ENCODE assay signal across 8 cellular contexts in the genomic region with DNA sequence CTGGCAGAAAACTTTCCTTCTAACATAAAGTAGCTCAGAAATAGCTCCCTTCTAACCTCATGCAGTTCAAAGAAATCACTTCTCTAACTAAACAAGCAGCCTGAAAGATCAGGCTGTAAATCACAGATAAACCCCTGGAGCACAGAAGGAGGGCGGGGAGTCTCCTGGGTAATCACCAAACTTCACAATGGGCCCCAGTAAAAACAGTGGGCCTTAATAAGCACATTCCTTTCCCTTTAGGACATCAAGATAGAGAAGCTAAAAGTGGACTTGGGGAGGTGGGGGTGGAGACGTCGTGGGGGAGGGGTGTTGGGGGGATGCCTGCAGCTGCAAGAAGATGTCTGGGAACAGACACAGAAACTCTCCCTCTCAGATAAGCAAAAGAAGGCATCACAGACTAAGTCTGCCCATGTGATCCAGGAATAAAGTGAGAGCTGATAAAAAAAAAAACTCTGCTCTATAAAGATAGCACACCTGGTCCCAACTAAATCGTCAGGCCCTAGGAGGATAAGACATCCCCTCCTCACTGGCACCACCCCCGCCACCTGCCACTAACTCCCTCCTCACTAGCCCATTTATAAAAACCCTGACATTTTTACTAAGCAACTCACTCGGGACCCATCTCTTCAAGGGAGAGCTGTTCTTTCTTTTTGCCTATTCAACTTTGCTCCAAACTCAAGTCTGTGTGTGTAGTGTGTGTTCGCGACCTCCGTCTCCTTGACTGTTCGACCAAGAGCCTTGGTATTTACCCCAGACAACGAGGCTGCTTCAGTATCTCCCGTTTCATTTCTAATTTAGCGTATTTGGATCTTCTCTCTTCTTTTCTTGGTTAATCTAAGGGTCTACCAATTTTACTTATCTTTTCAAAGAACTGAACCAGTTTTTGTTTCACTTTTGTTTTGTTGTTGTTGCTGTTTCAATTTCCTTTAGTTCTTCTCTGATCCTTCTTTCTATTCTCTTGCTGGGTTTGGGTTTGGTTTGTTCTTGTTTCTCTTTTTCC. TPM values are rescaled to one million over a fixed set of nuclear protein-coding genes. Genes with fewer than 3 reads are reported as not detected.
A peak's percentile ranks its signal among the peaks of the same experiment; 100 is the strongest.
DNase-seq lines count a peak whose midpoint lies in the region; ATAC-seq and TF ChIP-seq lines count a peak whose summit lies in the region.

No MANE protein-coding gene starts in this region.

- H3K27ac Mint-ChIP-seq in endothelial cell (ENCODE audit: unreplicated experiment): no peak overlapping the region
- no peak overlapping the region for H3K27ac Mint-ChIP-seq in T-helper 2 cell treated with Interferon-gamma antibody and Interleukin-4, amounts not matched to agents 5 μg/mL and 100 μg/mL, for 36 hours

- no peak for TF ChIP-seq CTCF in BE2C (IDR thresholded peaks at IDR 0.05; ENCODE audit: low read depth, low read length)
- no peak for TF ChIP-seq CTCF in RWPE2 (IDR thresholded peaks at IDR 0.05; ENCODE audit: poor library complexity, severe bottlenecking)
- no peak for TF ChIP-seq CTCF in endothelial cell (IDR thresholded peaks at IDR 0.05; ENCODE audit: unreplicated experiment)
- TF ChIP-seq CTCF in mucosa of descending colon (IDR thresholded peaks at IDR 0.05): no peak

- DNase-seq in BE2C: peak; percentile 16
- no peak for DNase-seq in RWPE2 (ENCODE audit: low spot score)
- peak; percentile 5 for DNase-seq in endothelial cell (ENCODE audit: low spot score)
- DNase-seq in mucosa of descending colon: peak in 2 of 3 donors; percentile 45 to 51
- no peak for DNase-seq in T-helper 2 cell treated with Interferon-gamma antibody and Interleukin-4, amounts not matched to agents 5 μg/mL and 100 μg/mL, for 36 hours (ENCODE audit: low spot score)
- no peak for DNase-seq in cerebellar nuclear complex (lab: John Stamatoyannopoulos, UW)

- H3K4me1 ChIP-seq in BE2C (peaks cover 9% of the 10 kb centered on the region), RWPE2 (ENCODE audit: insufficient read depth, poor library complexity, severe bottlenecking) (peaks cover 20% of the 10 kb centered on the region), mucosa of descending colon (ENCODE audit: low read depth) (peaks cover 23% of the 10 kb centered on the region)

- intact Hi-C loops in mucosa of descending colon (cut with DNase I, micrococcal nuclease): no loop called here

- peak overlapping the region; percentile 53 for H3K27ac ChIP-seq in RWPE2 (ENCODE audit: poor library complexity, severe bottlenecking)

- H3K4me1 Mint-ChIP-seq in endothelial cell (ENCODE audit: unreplicated experiment): peaks cover 29% of the 10 kb centered on the region
- H3K4me1 Mint-ChIP-seq in T-helper 2 cell treated with Interferon-gamma antibody and Interleukin-4, amounts not matched to agents 5 μg/mL and 100 μg/mL, for 36 hours (ENCODE audit: low read depth): peaks cover 30% of the 10 kb centered on the region

- H3K4me3 ChIP-seq in BE2C (ENCODE audit: low read depth, low read length) (no peak overlapping the region), RWPE2 (ENCODE audit: severe bottlenecking) (peak overlapping the region; percentile 20), mucosa of descending colon (no peak overlapping the region)

- H3K27me3 ChIP-seq in BE2C: no peaks in the 10 kb centered on the region
- no peaks in the 10 kb centered on the region for H3K27me3 ChIP-seq in RWPE2 (ENCODE audit: insufficient read depth, poor library complexity, severe bottlenecking)

- peaks cover 3% of the 10 kb centered on the region for H3K27me3 Mint-ChIP-seq in endothelial cell (ENCODE audit: unreplicated experiment)
- H3K27me3 Mint-ChIP-seq in T-helper 2 cell treated with Interferon-gamma antibody and Interleukin-4, amounts not matched to agents 5 μg/mL and 100 μg/mL, for 36 hours (ENCODE audit: low read depth): no peaks in the 10 kb centered on the region

- H3K9me3 ChIP-seq in BE2C (no peaks in the 10 kb centered on the region), RWPE2 (ENCODE audit: severe bottlenecking) (no peaks in the 10 kb centered on the region), mucosa of descending colon (no peaks in the 10 kb centered on the region)

- H3K4me3 Mint-ChIP-seq in endothelial cell (ENCODE audit: unreplicated experiment): no peak overlapping the region
- H3K4me3 Mint-ChIP-seq in T-helper 2 cell treated with Interferon-gamma antibody and Interleukin-4, amounts not matched to agents 5 μg/mL and 100 μg/mL, for 36 hours: no peak overlapping the region

- peaks cover 10% of the 10 kb centered on the region for H3K36me3 Mint-ChIP-seq in endothelial cell (ENCODE audit: low read depth, unreplicated experiment)
- peaks cover 8% of the 10 kb centered on the region for H3K36me3 Mint-ChIP-seq in T-helper 2 cell treated with Interferon-gamma antibody and Interleukin-4, amounts not matched to agents 5 μg/mL and 100 μg/mL, for 36 hours (ENCODE audit: low read depth)

- H3K36me3 ChIP-seq in BE2C (no peaks in the 10 kb centered on the region), RWPE2 (ENCODE audit: low read depth) (no peaks in the 10 kb centered on the region), mucosa of descending colon (ENCODE audit: low read depth) (no peaks in the 10 kb centered on the region)

- ATAC-seq in GM21576 (IDR thresholded peaks at IDR 0.05; ENCODE audit: unreplicated experiment) (peak; percentile 55), RWPE2 (ENCODE audit: low read depth) (peak; percentile 34; the same call in 1 of the 3 replicates), mucosa of descending colon (peak; percentile 55), GM18519 (IDR thresholded peaks at IDR 0.05; ENCODE audit: low FRiP score, unreplicated experiment) (no peak)

- no peaks in the 10 kb centered on the region for H3K9me3 Mint-ChIP-seq in endothelial cell (ENCODE audit: unreplicated experiment)
- H3K9me3 Mint-ChIP-seq in T-helper 2 cell treated with Interferon-gamma antibody and Interleukin-4, amounts not matched to agents 5 μg/mL and 100 μg/mL, for 36 hours: no peaks in the 10 kb centered on the region

RNA-seq across cellular contexts. Expression of gene DNAJC15, which starts 31.7 kb away (rescaled TPM):
- polyA plus RNA-seq in BE2C (2012; ENCODE audit: insufficient read depth, insufficient read length, low read depth): 0.15 TPM
- total RNA-seq in endothelial cell (ENCODE audit: unreplicated experiment) (13.9 TPM), mucosa of descending colon (10 to 100 TPM; 15.9 to 29.7 (median 27.2) TPM)

Comparison
In these comparisons a context has a peak if more than half of its experiments do, and no peak if none do; other contexts are left out.
1. DNase-seq: peak in BE2C (single experiment), endothelial cell (single experiment) and mucosa of descending colon (2 of 3); none in RWPE2 (single experiment), T-helper 2 cell treated with Interferon-gamma antibody and Interleukin-4, amounts not matched to agents 5 μg/mL and 100 μg/mL, for 36 hours (single experiment) and cerebellar nuclear complex (0 of 2).